In genomic region chr20:63706027-63706695, GRCh38 we compare ENCODE assay signal across 9 cellular contexts. TPM values are rescaled to one million over a fixed set of nuclear protein-coding genes. Genes with fewer than 3 reads are reported as not detected.
A peak's percentile ranks its signal among the peaks of the same experiment; 100 is the strongest.
DNase-seq lines count a peak whose midpoint lies in the region; ATAC-seq and TF ChIP-seq lines count a peak whose summit lies in the region.
"Had no signal": no experiment of that assay in that cellular context is flagged by ENCODE, and none has a peak within 500 bp of the region (broad histone marks: within the 10 kb centered on the region; RNA-seq: fewer than 3 reads in every experiment).

No MANE protein-coding gene starts in this region.

- H2AFZ ChIP-seq in fibroblast of lung (ENCODE audit: low read length): no peak overlapping the region

- no peak for TF ChIP-seq CTCF in GM12875 (IDR thresholded peaks at IDR 0.05; ENCODE audit: borderline replicate concordance, insufficient read depth, low read depth, low read length)
- TF ChIP-seq CTCF in RWPE1 (conservative IDR thresholded peaks at IDR 0.05; ENCODE audit: low read depth): no peak
- TF ChIP-seq CTCF in fibroblast of lung (conservative IDR thresholded peaks at IDR 0.05 in 1 of 2, IDR thresholded peaks at IDR 0.05 in 1 of 2; ENCODE audit: low read depth in 1 of 2, low read length in 2 of 2): no peak

- intact Hi-C loops in head of caudate nucleus (cut with DNase I): loop anchor here (5.0 kb wide), 1 partner anchor 49 kb away; the partner anchor contains the start of gene RTEL1

- peak overlapping the region; percentile 99 for H3K4me2 ChIP-seq in fibroblast of lung (ENCODE audit: extremely low read depth, insufficient read depth, low read length)

- peaks cover 9% of the 10 kb centered on the region for H3K4me1 ChIP-seq in fibroblast of lung (ENCODE audit: control insufficient read depth, extremely low read depth, insufficient read depth, low read length)

- H3K27ac ChIP-seq in RWPE1 (peak overlapping the region; percentile 97), fibroblast of lung (ENCODE audit: insufficient read depth, low read length) (peak overlapping the region; percentile 80)

- CTCF ChIA-PET in RWPE1 (lab: Yijun Ruan, JAX): interaction anchor here (0.6 to 2.7 kb wide), 12 partner anchors 9 to 274 kb away, joined by 3 to 8 read pairs (median 4); partner anchors contain the start of genes ABHD16B, PTK6 and TNFRSF6B

- no peaks in the 10 kb centered on the region for H4K20me1 ChIP-seq in fibroblast of lung (ENCODE audit: control insufficient read depth, extremely low read depth, insufficient read depth, low read length)

- peaks cover 53% of the 10 kb centered on the region for H3K79me2 ChIP-seq in fibroblast of lung (ENCODE audit: control insufficient read depth, insufficient read depth, low read length)

- H3K9me3 ChIP-seq in fibroblast of lung (ENCODE audit: control insufficient read depth, insufficient read depth, low read depth, low read length): no peaks in the 10 kb centered on the region

- H3K4me3 ChIP-seq in GM12875 (ENCODE audit: low read depth, low read length) (peak overlapping the region; percentile 77), fibroblast of lung (replicated peaks in 1 of 4; ENCODE audit: control extremely low read depth in 1 of 4, insufficient read depth in 1 of 4, low read depth in 3 of 4, low read length in 4 of 4) (peak overlapping the region; percentile 62 to 89 (median 74)), skeletal muscle cell (ENCODE audit: low read depth, low read length) (peak overlapping the region; percentile 85)

- H3K36me3 ChIP-seq in fibroblast of lung (ENCODE audit: control insufficient read depth, insufficient read depth, low read length): peaks cover 33% of the 10 kb centered on the region

- peak overlapping the region; percentile 91 for H3K9ac ChIP-seq in fibroblast of lung (ENCODE audit: insufficient read depth, low read length)

- POLR2A ChIA-PET in RWPE1 (lab: Yijun Ruan, JAX; ENCODE audit: low non-redundant PET): interaction anchor here (1.1 kb wide), 1 partner anchor 14 kb away, joined by 7 read pairs; no protein-coding TSS in a partner anchor

- DNase-seq in RWPE1 (ENCODE audit: low spot score) (no peak), fibroblast of lung (ENCODE audit: low read depth in 2 of 2) (no peak), skeletal muscle cell (ENCODE audit: low read depth) (no peak), NCI-H82 (lab: John Stamatoyannopoulos, UW) (no peak), NCI-H2107 (lab: John Stamatoyannopoulos, UW) (no peak), head of caudate nucleus (no peak)

- no peaks in the 10 kb centered on the region for H3K27me3 ChIP-seq in fibroblast of lung (ENCODE audit: control insufficient read depth, insufficient read depth, low read length)
- H3K27me3 ChIP-seq: foreskin keratinocyte had no signal

- no peak for ATAC-seq in GM18907 (IDR thresholded peaks at IDR 0.05; ENCODE audit: unreplicated experiment)

RNA-seq across cellular contexts. Expression of gene ARFRP1, which starts 1.6 kb away (rescaled TPM):
- 24.7 and 35.0 TPM in 2 replicates for total RNA-seq in fibroblast of lung
- 32.2 and 34.6 TPM in 2 replicates for polyA plus RNA-seq in fibroblast of lung
- 36.3 and 40.1 TPM in 2 replicates for polyA plus RNA-seq in fibroblast of lung (2012)
- polyA minus RNA-seq in fibroblast of lung (ENCODE audit: low replicate concordance): 10.0 and 12.5 TPM in 2 replicates

RNA-seq across cellular contexts. Expression of gene ZGPAT, which starts 1.7 kb away (rescaled TPM):
- total RNA-seq in fibroblast of lung: 10.7 and 11.0 TPM in 2 replicates
- 7.6 and 8.7 TPM in 2 replicates for polyA plus RNA-seq in fibroblast of lung
- 13.8 and 19.0 TPM in 2 replicates for polyA plus RNA-seq in fibroblast of lung (2012)
- polyA minus RNA-seq in fibroblast of lung (ENCODE audit: low replicate concordance): 13.9 and 14.4 TPM in 2 replicates

RNA-seq across cellular contexts. Expression of gene TNFRSF6B, which starts 9.7 kb away (rescaled TPM):
- total RNA-seq in fibroblast of lung: 6.7 and 35.2 TPM in 2 replicates
- polyA plus RNA-seq in fibroblast of lung: 3.8 and 5.7 TPM in 2 replicates
- polyA plus RNA-seq in fibroblast of lung (2012): 4.9 and 14.5 TPM in 2 replicates
- 1.9 and 2.9 TPM in 2 replicates for polyA minus RNA-seq in fibroblast of lung (ENCODE audit: low replicate concordance)

RNA-seq across cellular contexts. Expression of gene LIME1, which starts 30.3 kb away (rescaled TPM):
- total RNA-seq in fibroblast of lung: 1.5 and 3.5 TPM in 2 replicates
- 0.68 and 0.90 TPM in 2 replicates for polyA plus RNA-seq in fibroblast of lung
- polyA plus RNA-seq in fibroblast of lung (2012): 2.1 and 2.3 TPM in 2 replicates
- polyA minus RNA-seq in fibroblast of lung (ENCODE audit: low replicate concordance): 0.41 TPM in 1 of 2 replicates, not detected in the other

RNA-seq across cellular contexts. Expression of gene SLC2A4RG, which starts 33.4 kb away (rescaled TPM):
- 18.2 and 30.6 TPM in 2 replicates for total RNA-seq in fibroblast of lung
- 17.5 and 27.1 TPM in 2 replicates for polyA plus RNA-seq in fibroblast of lung
- 57.0 and 93.2 TPM in 2 replicates for polyA plus RNA-seq in fibroblast of lung (2012)
- polyA minus RNA-seq in fibroblast of lung (ENCODE audit: low replicate concordance): 17.2 and 17.6 TPM in 2 replicates
